ENCODE assay signal across 8 cellular contexts in the genomic region with DNA sequence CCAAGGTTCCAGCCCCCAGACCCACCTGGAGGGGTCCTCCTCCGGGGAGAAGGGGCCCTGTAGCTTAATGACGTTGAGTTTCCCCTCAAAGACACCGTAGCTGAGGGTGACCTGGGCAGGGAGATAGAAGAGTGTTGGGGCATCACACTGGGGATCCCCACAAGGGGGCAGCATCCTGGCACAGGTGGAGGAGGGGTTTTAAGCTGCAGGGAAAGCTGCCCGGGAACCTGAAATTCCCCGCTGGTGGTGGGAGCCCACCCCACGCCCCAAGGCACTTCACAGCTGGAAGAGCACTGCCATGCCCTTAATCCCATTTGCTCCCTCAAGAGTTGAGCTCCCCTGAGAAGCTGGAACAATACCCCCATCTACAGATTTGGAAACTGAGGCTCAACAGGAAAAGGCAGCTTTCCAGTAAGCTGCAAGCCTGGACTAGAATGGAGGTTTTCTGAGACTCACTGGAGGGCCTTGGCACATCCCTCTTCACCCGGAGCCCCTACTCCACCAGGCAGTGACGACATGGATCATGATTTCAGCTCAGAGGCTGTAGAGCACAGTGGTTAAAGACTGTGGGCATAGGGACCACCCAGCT. TPM values are rescaled to one million over a fixed set of nuclear protein-coding genes. Genes with fewer than 3 reads are reported as not detected.
A peak's percentile ranks its signal among the peaks of the same experiment; 100 is the strongest.
DNase-seq lines count a peak whose midpoint lies in the region; ATAC-seq and TF ChIP-seq lines count a peak whose summit lies in the region.

No MANE protein-coding gene starts in this region.

- peak; percentile 68 for TF ChIP-seq CTCF in GM12864 (IDR thresholded peaks at IDR 0.05; ENCODE audit: low read depth, low read length, missing control alignments)
- TF ChIP-seq CTCF in upper lobe of right lung (IDR thresholded peaks at IDR 0.05) = peak; percentile 52

- intact Hi-C loops in upper lobe of right lung (cut with DNase I) = no loop called here

- H3K9me3 ChIP-seq in MG63 = no peaks in the 10 kb centered on the region
- no peaks in the 10 kb centered on the region for H3K9me3 ChIP-seq in upper lobe of right lung

- H3K4me1 Mint-ChIP-seq in activated T-cell treated with anti-CD3 and anti-CD28 coated beads, Interleukin-2, amount 50 U/mL, for 24 hours (ENCODE audit: low read depth) = no peaks in the 10 kb centered on the region

- peak; percentile 58 for ATAC-seq in upper lobe of right lung
- no peak for ATAC-seq in HG02588 (IDR thresholded peaks at IDR 0.05; ENCODE audit: unreplicated experiment)
- no peak for ATAC-seq in GM19324 (IDR thresholded peaks at IDR 0.05; ENCODE audit: low FRiP score, unreplicated experiment)

- peaks cover 94% of the 10 kb centered on the region for H3K36me3 Mint-ChIP-seq in activated T-cell treated with anti-CD3 and anti-CD28 coated beads, Interleukin-2, amount 50 U/mL, for 24 hours (ENCODE audit: low read depth)

- H3K36me3 ChIP-seq in MG63 = no peaks in the 10 kb centered on the region
- peaks cover 8% of the 10 kb centered on the region for H3K36me3 ChIP-seq in upper lobe of right lung

- no peak overlapping the region for H3K4me3 Mint-ChIP-seq in activated T-cell treated with anti-CD3 and anti-CD28 coated beads, Interleukin-2, amount 50 U/mL, for 24 hours

- H3K27ac ChIP-seq in upper lobe of right lung = no peak overlapping the region

- no peaks in the 10 kb centered on the region for H3K27me3 Mint-ChIP-seq in activated T-cell treated with anti-CD3 and anti-CD28 coated beads, Interleukin-2, amount 50 U/mL, for 24 hours

- peak overlapping the region; percentile 76 for H3K27ac Mint-ChIP-seq in activated T-cell treated with anti-CD3 and anti-CD28 coated beads, Interleukin-2, amount 50 U/mL, for 24 hours

- no peaks in the 10 kb centered on the region for H3K9me3 Mint-ChIP-seq in activated T-cell treated with anti-CD3 and anti-CD28 coated beads, Interleukin-2, amount 50 U/mL, for 24 hours

- DNase-seq in GM12864 (ENCODE audit: low read depth) (no peak), MG63 (peak; percentile 28), iPS-NIHi11 (ENCODE audit: low spot score) (peak; percentile 91), upper lobe of right lung (no peak), NCI-H2107 (lab: John Stamatoyannopoulos, UW) (no peak)
- DNase-seq in activated T-cell treated with anti-CD3 and anti-CD28 coated beads, Interleukin-2, amount 50 U/mL, for 24 hours = no peak

- H3K27me3 ChIP-seq in MG63 (no peaks in the 10 kb centered on the region), upper lobe of right lung (no peaks in the 10 kb centered on the region)

- no peaks in the 10 kb centered on the region for H3K4me1 ChIP-seq in upper lobe of right lung

- H3K4me3 ChIP-seq in GM12864 (ENCODE audit: low read depth, low read length) (no peak overlapping the region), MG63 (no peak overlapping the region), upper lobe of right lung (no peak overlapping the region)

RNA-seq across cellular contexts. Expression of gene MFNG, which starts 13.7 kb away (rescaled TPM):
- 0.27 and 0.66 TPM in 2 replicates for total RNA-seq in MG63 (2014; rRNA removed; shearing (Covaris generic); ENCODE audit: low replicate concordance)
- 53.5 TPM for total RNA-seq in upper lobe of right lung

RNA-seq across cellular contexts. Expression of gene ELFN2, which starts 45.2 kb away (rescaled TPM):
- total RNA-seq in MG63 (2014; rRNA removed; shearing (Covaris generic); ENCODE audit: low replicate concordance) = 0.07 TPM in 1 of 2 replicates, not detected in the other
- total RNA-seq in upper lobe of right lung = 0.72 TPM

RNA-seq across cellular contexts. Expression of gene CARD10, which starts 46.7 kb away (rescaled TPM):
- 17.1 and 18.9 TPM in 2 replicates for total RNA-seq in MG63 (2014; rRNA removed; shearing (Covaris generic); ENCODE audit: low replicate concordance)
- total RNA-seq in upper lobe of right lung = 17.0 TPM

Comparison
In these comparisons a context has a peak if more than half of its experiments do, and no peak if none do; other contexts are left out.
1. DNase-seq: peak in MG63 (single experiment) and iPS-NIHi11 (single experiment); none in GM12864 (single experiment), activated T-cell treated with anti-CD3 and anti-CD28 coated beads, Interleukin-2, amount 50 U/mL, for 24 hours (single experiment), upper lobe of right lung (single experiment) and NCI-H2107 (single experiment).
2. RNA of gene MFNG, which starts 13.7 kb away (total RNA-seq): 53.5 TPM in upper lobe of right lung (single experiment); 0.27 to 0.66 TPM in MG63; every median in the first group is over 10 times any median in the second.